ENCODE assay signal across 10 cellular contexts in genomic region chr5:142685418-142686209, GRCh38. TPM values are rescaled to one million over a fixed set of nuclear protein-coding genes. Genes with fewer than 3 reads are reported as not detected.
DNase-seq lines count a peak whose midpoint lies in the region; ATAC-seq and TF ChIP-seq lines count a peak whose summit lies in the region.
"Had no signal": no experiment of that assay in that cellular context is flagged by ENCODE, and none has a peak within 500 bp of the region (broad histone marks: within the 10 kb centered on the region; RNA-seq: fewer than 3 reads in every experiment).

Gene FGF1 (minus strand): TSS chr5:142686090. CDS start chr5:142614127, 71,963 bp downstream.

- POLR2A ChIA-PET in activated CD8-positive, alpha-beta T cell treated with anti-CD3 and anti-CD28 coated beads for 36 hours (lab: Charles Lee) = no interaction called here
- POLR2A ChIA-PET in activated CD8-positive, alpha-beta T cell treated with anti-CD3 and anti-CD28 coated beads, Interleukin-2, amount 10 ng/mL, durations not matched to agents 7 days and 5 days (lab: Charles Lee) = interaction anchor here (0.6 kb wide), 2 partner anchors 10 to 654 kb away, joined by 3 read pairs; no protein-coding TSS in a partner anchor

- H3K4me3 Mint-ChIP-seq in activated T-cell treated with anti-CD3 and anti-CD28 coated beads, Interleukin-2, amount 50 U/mL, for 4 hours = no peak within 1 kb of the TSS
- no peak within 1 kb of the TSS for H3K4me3 Mint-ChIP-seq in activated CD8-positive, alpha-beta T cell treated with anti-CD3 and anti-CD28 coated beads for 36 hours
- no peak within 1 kb of the TSS for H3K4me3 Mint-ChIP-seq in activated CD8-positive, alpha-beta T cell treated with anti-CD3 and anti-CD28 coated beads, Interleukin-2, amount 10 ng/mL, durations not matched to agents 7 days and 5 days

- H3K36me3 Mint-ChIP-seq in activated T-cell treated with anti-CD3 and anti-CD28 coated beads, Interleukin-2, amount 50 U/mL, for 4 hours (ENCODE audit: insufficient read depth) = no peaks in the 10 kb centered on the region
- no peaks in the 10 kb centered on the region for H3K36me3 Mint-ChIP-seq in activated CD8-positive, alpha-beta T cell treated with anti-CD3 and anti-CD28 coated beads for 36 hours (ENCODE audit: low read depth)
- H3K36me3 Mint-ChIP-seq in activated CD8-positive, alpha-beta T cell treated with anti-CD3 and anti-CD28 coated beads, Interleukin-2, amount 10 ng/mL, durations not matched to agents 7 days and 5 days (ENCODE audit: low read depth) = no peaks in the 10 kb centered on the region

- no peaks in the 10 kb centered on the region for H3K36me3 ChIP-seq in left lung

- intact Hi-C loops in left lung (cut with DNase I) = no loop called here
- intact Hi-C loops in activated CD8-positive, alpha-beta T cell treated with anti-CD3 and anti-CD28 coated beads for 36 hours (cut with micrococcal nuclease) = no loop called here

- DNase-seq in NCI-H1105 treated with DMSO at 0.1 percent for 48 hours (lab: John Stamatoyannopoulos, UW) (peak; percentile 5), cerebellar cortex (ENCODE audit: low spot score) (peak; percentile 64), left lung (no peak), superior temporal gyrus (ENCODE audit: extremely low spot score) (peak; percentile 80)
- no peak for DNase-seq in activated T-cell treated with anti-CD3 and anti-CD28 coated beads, Interleukin-2, amount 50 U/mL, for 4 hours
- no peak for DNase-seq in activated CD8-positive, alpha-beta T cell treated with anti-CD3 and anti-CD28 coated beads for 36 hours
- DNase-seq in activated CD8-positive, alpha-beta T cell treated with anti-CD3 and anti-CD28 coated beads, Interleukin-2, amount 10 ng/mL, durations not matched to agents 7 days and 5 days = no peak
- DNase-seq: NCI-H82; stimulated activated CD4-positive, alpha-beta T cell treated with anti-CD3 and anti-CD28 coated beads, Interleukin-1b, Interleukin-23, amount 100 ng/mL, for 48 hours had no signal

- CTCF ChIA-PET in activated CD8-positive, alpha-beta T cell treated with anti-CD3 and anti-CD28 coated beads for 36 hours (lab: Charles Lee) = interaction anchor here (2.9 to 5.8 kb wide), 2 partner anchors 13 to 30 kb away, joined by 13 to 28 read pairs; no protein-coding TSS in a partner anchor
- CTCF ChIA-PET in activated CD8-positive, alpha-beta T cell treated with anti-CD3 and anti-CD28 coated beads, Interleukin-2, amount 10 ng/mL, durations not matched to agents 7 days and 5 days (lab: Charles Lee) = interaction anchor here (1.6 to 2.1 kb wide), 3 partner anchors 13 to 203 kb away, joined by 4 to 9 read pairs (median 6); no protein-coding TSS in a partner anchor

- no peak within 1 kb of the TSS for H3K4me3 ChIP-seq in left lung

- TF ChIP-seq CTCF in left lung (IDR thresholded peaks at IDR 0.05) = no peak
- TF ChIP-seq CTCF in activated CD8-positive, alpha-beta T cell treated with anti-CD3 and anti-CD28 coated beads for 36 hours (IDR thresholded peaks at IDR 0.05) = no peak

- no peaks in the 10 kb centered on the region for H3K9me3 ChIP-seq in left lung

- no peaks in the 10 kb centered on the region for H3K4me1 Mint-ChIP-seq in activated T-cell treated with anti-CD3 and anti-CD28 coated beads, Interleukin-2, amount 50 U/mL, for 4 hours (ENCODE audit: low read depth)
- no peaks in the 10 kb centered on the region for H3K4me1 Mint-ChIP-seq in activated CD8-positive, alpha-beta T cell treated with anti-CD3 and anti-CD28 coated beads for 36 hours (ENCODE audit: low read depth)
- H3K4me1 Mint-ChIP-seq in activated CD8-positive, alpha-beta T cell treated with anti-CD3 and anti-CD28 coated beads, Interleukin-2, amount 10 ng/mL, durations not matched to agents 7 days and 5 days (ENCODE audit: low read depth) = no peaks in the 10 kb centered on the region

- peak within 1 kb of the TSS in 1 of 2 donors; percentile 31 for H3K27ac ChIP-seq in left lung

- peaks cover 0 to 3% of the 10 kb centered on the region in 2 donors for H3K4me1 ChIP-seq in left lung

- H3K9me3 Mint-ChIP-seq in activated T-cell treated with anti-CD3 and anti-CD28 coated beads, Interleukin-2, amount 50 U/mL, for 4 hours = no peaks in the 10 kb centered on the region
- no peaks in the 10 kb centered on the region for H3K9me3 Mint-ChIP-seq in activated CD8-positive, alpha-beta T cell treated with anti-CD3 and anti-CD28 coated beads for 36 hours
- H3K9me3 Mint-ChIP-seq in activated CD8-positive, alpha-beta T cell treated with anti-CD3 and anti-CD28 coated beads, Interleukin-2, amount 10 ng/mL, durations not matched to agents 7 days and 5 days (ENCODE audit: insufficient read depth) = no peaks in the 10 kb centered on the region

- no peaks in the 10 kb centered on the region for H3K27me3 ChIP-seq in left lung

- no peak within 1 kb of the TSS for H3K27ac Mint-ChIP-seq in activated CD8-positive, alpha-beta T cell treated with anti-CD3 and anti-CD28 coated beads for 36 hours
- no peak within 1 kb of the TSS for H3K27ac Mint-ChIP-seq in activated CD8-positive, alpha-beta T cell treated with anti-CD3 and anti-CD28 coated beads, Interleukin-2, amount 10 ng/mL, durations not matched to agents 7 days and 5 days

- ATAC-seq in left lung = peak; percentile 36
- no peak for ATAC-seq in activated T-cell treated with anti-CD3 and anti-CD28 coated beads, Interleukin-2, amount 50 U/mL, for 4 hours
- no peak for ATAC-seq in GM19351 (IDR thresholded peaks at IDR 0.05; ENCODE audit: unreplicated experiment)
- no peak for ATAC-seq in activated CD8-positive, alpha-beta T cell treated with anti-CD3 and anti-CD28 coated beads for 36 hours
- no peak for ATAC-seq in activated CD8-positive, alpha-beta T cell treated with anti-CD3 and anti-CD28 coated beads, Interleukin-2, amount 10 ng/mL, durations not matched to agents 7 days and 5 days

- H3K27me3 Mint-ChIP-seq in activated T-cell treated with anti-CD3 and anti-CD28 coated beads, Interleukin-2, amount 50 U/mL, for 4 hours (ENCODE audit: low read depth) = peaks cover 2% of the 10 kb centered on the region
- H3K27me3 Mint-ChIP-seq in activated CD8-positive, alpha-beta T cell treated with anti-CD3 and anti-CD28 coated beads for 36 hours = peaks cover 6% of the 10 kb centered on the region
- H3K27me3 Mint-ChIP-seq in activated CD8-positive, alpha-beta T cell treated with anti-CD3 and anti-CD28 coated beads, Interleukin-2, amount 10 ng/mL, durations not matched to agents 7 days and 5 days (ENCODE audit: low read depth) = peaks cover 8% of the 10 kb centered on the region

RNA-seq across cellular contexts. Expression of gene FGF1, which starts in this region (rescaled TPM):
- 1 to 10 TPM in 1 of 2 donors, under 1 TPM in 1; 0.41 to 1.2 TPM for total RNA-seq in left lung
- total RNA-seq in activated T-cell treated with anti-CD3 and anti-CD28 coated beads, Interleukin-2, amount 50 U/mL, for 4 hours = not detected
- not detected for total RNA-seq in activated CD8-positive, alpha-beta T cell treated with anti-CD3 and anti-CD28 coated beads for 36 hours
- not detected for total RNA-seq in activated CD8-positive, alpha-beta T cell treated with anti-CD3 and anti-CD28 coated beads, Interleukin-2, amount 10 ng/mL, durations not matched to agents 7 days and 5 days

Comparison
In these comparisons a context has a peak if more than half of its experiments do, and no peak if none do; other contexts are left out.
1. DNase-seq: peak in NCI-H1105 treated with DMSO at 0.1 percent for 48 hours (single experiment), cerebellar cortex (single experiment) and superior temporal gyrus (single experiment); none in left lung (0 of 2), activated T-cell treated with anti-CD3 and anti-CD28 coated beads, Interleukin-2, amount 50 U/mL, for 4 hours (single experiment), activated CD8-positive, alpha-beta T cell treated with anti-CD3 and anti-CD28 coated beads for 36 hours (single experiment) and activated CD8-positive, alpha-beta T cell treated with anti-CD3 and anti-CD28 coated beads, Interleukin-2, amount 10 ng/mL, durations not matched to agents 7 days and 5 days (single experiment).